Comparison of ENCODE assay signal across 18 cellular contexts in genomic region chr19:28359819-28360414, GRCh38.
DNase-seq lines count a peak whose midpoint lies in the region; ATAC-seq, FAIRE-seq and TF ChIP-seq lines count a peak whose summit lies in the region.
"Had no signal": no experiment of that assay in that cellular context is flagged by ENCODE, and none has a peak within 500 bp of the region (broad histone marks: within the 10 kb centered on the region; RNA-seq: fewer than 3 reads in every experiment).

No MANE protein-coding gene starts in this region.

- in situ Hi-C loops in IMR-90 (cut with MboI; ENCODE audit: low sequenced_read_pairs), result no loop called here

- H4K5ac ChIP-seq in IMR-90 (ENCODE audit: low read depth, low read length), result no peak overlapping the region

- ATAC-seq in IMR-90 (ENCODE audit: low read depth), result no peak
- ATAC-seq: GM12878 had no signal

- FAIRE-seq in small intestine (lab: Jason Lieb, UNC), result peak; percentile 36
- FAIRE-seq: GM12878, GM18507, HTR-8/SVneo had no signal

- no peak for TF ChIP-seq POLR2A in IMR-90 (IDR thresholded peaks at IDR 0.05; ENCODE audit: low read depth, low read length)

- no peaks in the 10 kb centered on the region for H4K20me1 ChIP-seq in IMR-90 (ENCODE audit: insufficient read depth, low read length)
- H4K20me1 ChIP-seq: BLaER1 had no signal

- H3K9me3 ChIP-seq in IMR-90 (ENCODE audit: control insufficient read depth, insufficient read depth, low read length) (peaks cover 9% of the 10 kb centered on the region), small intestine (ENCODE audit: control insufficient read depth, low read depth) (peaks cover 1% of the 10 kb centered on the region)
- H3K9me3 ChIP-seq: BLaER1 had no signal

- H2BK20ac ChIP-seq in IMR-90 (ENCODE audit: low read depth, low read length), result no peak overlapping the region

- dilution Hi-C loops in IMR-90 (cut with HindIII; ENCODE audit: low sequenced_read_pairs, unreplicated experiment), result no loop called here

- H2AFZ ChIP-seq in IMR-90 (replicated peaks; ENCODE audit: low read length, poor library complexity), result no peak overlapping the region

- CTCF ChIA-PET in IMR-90 (lab: Yijun Ruan, JAX), result no interaction called here

- TF ChIP-seq CTCF in IMR-90 (conservative IDR thresholded peaks at IDR 0.05; ENCODE audit: low read depth, low read length), result no peak

- H2BK5ac ChIP-seq in IMR-90 (ENCODE audit: low read depth, low read length, poor library complexity, severe bottlenecking), result no peak overlapping the region

- H3K27me3 ChIP-seq in IMR-90 (ENCODE audit: control insufficient read depth, insufficient read depth, low read length), result no peaks in the 10 kb centered on the region
- no peaks in the 10 kb centered on the region for H3K27me3 ChIP-seq in small intestine (ENCODE audit: control insufficient read depth in 2 of 2, insufficient read depth in 2 of 2, low read length in 2 of 2)
- H3K27me3 ChIP-seq: BLaER1 had no signal

- H2AK9ac ChIP-seq in IMR-90 (replicated peaks; ENCODE audit: low read depth, low read length, poor library complexity), result no peak overlapping the region

- POLR2A ChIA-PET in IMR-90 (lab: Charles Lee; ENCODE audit: unreplicated experiment), result no interaction called here

- H3K27ac ChIP-seq in IMR-90 (ENCODE audit: insufficient read depth, low read length), result no peak overlapping the region
- H3K27ac ChIP-seq in small intestine (ENCODE audit: low read depth in 1 of 2, low read length in 1 of 2), result no peak overlapping the region
- H3K27ac ChIP-seq: 22Rv1, BLaER1 had no signal

- no peaks in the 10 kb centered on the region for H3K4me1 ChIP-seq in IMR-90 (ENCODE audit: control insufficient read depth, insufficient read depth, low read length)
- no peaks in the 10 kb centered on the region for H3K4me1 ChIP-seq in small intestine (ENCODE audit: control insufficient read depth in 2 of 2, insufficient read depth in 1 of 2, low read depth in 1 of 2, low read length in 1 of 2)
- H3K4me1 ChIP-seq: BLaER1 had no signal

- intact Hi-C loops in IMR-90 (cut with micrococcal nuclease), result no loop called here

- H3K23ac ChIP-seq in IMR-90 (ENCODE audit: low read depth, low read length), result no peak overlapping the region

- H3K9me1 ChIP-seq in IMR-90 (ENCODE audit: insufficient read depth, low read length), result no peaks in the 10 kb centered on the region

- WGBS in IMR-90 (ENCODE audit: extremely low coverage in 2 of 2, insufficient read length in 1 of 2), 2 experiments, result no CpG with 5 or more reads among the region's 1 CpG
- 54 to 73% (median 60%) methylated on average over 1 of the region's 1 CpG for WGBS in small intestine, 3 donors

- DNase-seq in NCI-H345 (lab: John Stamatoyannopoulos, UW) (peak; percentile 51), NCI-H345 treated with DMSO at 0.1 percent for 48 hours (lab: John Stamatoyannopoulos, UW; ENCODE audit: unreplicated experiment) (no peak), IMR-90 (no peak), NCI-H526 treated with DMSO at 0.1 percent for 48 hours (lab: John Stamatoyannopoulos, UW) (peak; percentile 53), small intestine (no peak), KG1 (lab: John Stamatoyannopoulos, UW) (no peak), SK-N-DZ (ENCODE audit: low spot score) (no peak), superior temporal gyrus (ENCODE audit: extremely low spot score) (no peak)
- DNase-seq: AML-193; CD8-positive, alpha-beta memory T cell; DMS79; GOT3; H9 had no signal

- H3K4me3 ChIP-seq in IMR-90 (ENCODE audit: insufficient read depth, low read depth, low read length), result no peak overlapping the region
- H3K4me3 ChIP-seq in small intestine (ENCODE audit: low read depth in 1 of 2, low read length in 2 of 2), result no peak overlapping the region
- H3K4me3 ChIP-seq: BLaER1, GM12878 had no signal

- H3K36me3 ChIP-seq in IMR-90 (ENCODE audit: control insufficient read depth, insufficient read depth, low read length) (no peaks in the 10 kb centered on the region), small intestine (ENCODE audit: control insufficient read depth in 2 of 2, insufficient read depth in 2 of 2, low read length in 2 of 2) (no peaks in the 10 kb centered on the region)
- H3K36me3 ChIP-seq: BLaER1 had no signal

- no peak overlapping the region for H3K56ac ChIP-seq in IMR-90 (ENCODE audit: extremely low read depth, insufficient read depth, low read length)

- H3K9ac ChIP-seq in IMR-90 (ENCODE audit: low read depth, low read length), result no peak overlapping the region
- H3K9ac ChIP-seq: BLaER1 had no signal

- H4K8ac ChIP-seq in IMR-90 (ENCODE audit: low read depth in 2 of 2, low read length in 2 of 2), result no peak overlapping the region

- H3K4ac ChIP-seq in IMR-90 (ENCODE audit: low read depth, low read length), result no peak overlapping the region

- H3K79me1 ChIP-seq in IMR-90 (ENCODE audit: low read depth in 1 of 2, low read length in 2 of 2), result no peaks in the 10 kb centered on the region

- no peak overlapping the region for H3K14ac ChIP-seq in IMR-90 (replicated peaks; ENCODE audit: low read depth, low read length)

- BruUV-seq in IMR-90 (replicated peaks; lab: Mats Ljungman, UMichigan), result no TSS peak

- H3K4me2 ChIP-seq in IMR-90 (ENCODE audit: low read depth, low read length), result no peak overlapping the region
- H3K4me2 ChIP-seq: BLaER1 had no signal

- H2AK5ac ChIP-seq in IMR-90 (ENCODE audit: low read depth, low read length), result no peak overlapping the region

- no peak overlapping the region for H3K18ac ChIP-seq in IMR-90 (ENCODE audit: low read depth, low read length)

- no peak for TF ChIP-seq RAD21 in IMR-90 (IDR thresholded peaks at IDR 0.05; ENCODE audit: low read length)

- H2BK15ac ChIP-seq in IMR-90 (ENCODE audit: low read depth, low read length), result no peak overlapping the region

- no peak overlapping the region for H2BK120ac ChIP-seq in IMR-90 (ENCODE audit: low read depth, low read length)

- no peak overlapping the region for H4K91ac ChIP-seq in IMR-90 (ENCODE audit: insufficient read depth, low read depth, low read length)

TF ChIP-seq in IMR-90, 13 proteins besides CTCF, POLR2A, EP300 and RAD21:
- TF ChIP-seq NFE2L2 (IDR thresholded peaks at IDR 0.05; ENCODE audit: low read depth, low read length), result no peak
- TF ChIP-seq MAFK (IDR thresholded peaks at IDR 0.05; ENCODE audit: low read depth, low read length), result peak; percentile 63
- no peak for TF ChIP-seq RFX5 (IDR thresholded peaks at IDR 0.05; ENCODE audit: low read depth, low read length)
- no peak for TF ChIP-seq SMC3 (IDR thresholded peaks at IDR 0.05; ENCODE audit: low read depth, low read length)
- no peak for TF ChIP-seq BHLHE40 (IDR thresholded peaks at IDR 0.05; ENCODE audit: low read depth, low read length)
- no peak for TF ChIP-seq RCOR1 (IDR thresholded peaks at IDR 0.05; ENCODE audit: insufficient replicate concordance, low read length)
TF ChIP-seq in IMR-90: peak in this region for 1.

Comparison
In these comparisons a context has a peak if more than half of its experiments do, and no peak if none do; other contexts are left out.
1. DNase-seq: peak in NCI-H345 (single experiment) and NCI-H526 treated with DMSO at 0.1 percent for 48 hours (single experiment); none in NCI-H345 treated with DMSO at 0.1 percent for 48 hours (single experiment), IMR-90 (single experiment), small intestine (single experiment), KG1 (single experiment), SK-N-DZ (single experiment) and superior temporal gyrus (single experiment).